Comparison of ENCODE assay signal across 29 cellular contexts in the genomic region with DNA sequence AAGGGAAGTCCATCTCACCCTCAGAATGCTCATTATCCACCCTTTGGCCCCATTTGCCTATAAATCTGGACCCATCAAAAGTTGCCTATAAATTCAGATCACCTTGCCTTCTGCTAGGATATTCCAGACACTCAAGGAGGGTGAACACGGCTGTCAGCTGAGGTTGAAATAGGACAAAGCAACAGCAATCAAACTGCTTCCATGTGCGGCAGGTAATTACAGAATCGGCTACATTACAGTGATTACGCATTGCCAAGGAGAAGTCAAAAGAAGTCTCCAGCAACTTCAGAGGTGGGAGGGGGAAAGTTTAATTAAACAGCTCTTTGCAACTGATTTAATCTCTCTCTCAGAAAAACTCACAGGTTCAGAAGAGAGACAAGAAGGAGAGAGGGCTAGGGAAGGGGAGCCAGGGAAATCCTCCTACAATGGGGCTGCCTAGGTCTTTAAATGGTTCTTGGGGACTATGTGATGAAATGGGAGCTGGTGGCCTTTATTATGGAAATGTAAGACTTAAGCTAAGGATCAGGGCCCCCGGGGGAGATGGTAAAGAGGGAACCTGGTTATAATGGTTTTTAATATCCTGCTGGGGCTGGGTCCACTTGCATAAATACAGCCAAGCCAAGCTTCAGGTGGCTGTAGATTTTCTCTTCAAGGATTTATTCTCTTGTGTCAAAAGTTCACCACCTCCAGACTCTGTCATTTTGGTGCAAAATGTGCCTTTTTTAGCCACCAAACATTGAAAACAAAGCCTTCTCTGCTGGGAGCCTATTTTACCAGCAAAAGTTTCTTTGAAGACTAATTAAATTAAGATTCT.
A peak's percentile ranks its signal among the peaks of the same experiment; 100 is the strongest.
DNase-seq lines count a peak whose midpoint lies in the region; ATAC-seq, FAIRE-seq and TF ChIP-seq lines count a peak whose summit lies in the region.
"Had no signal": no experiment of that assay in that cellular context is flagged by ENCODE, and none has a peak within 500 bp of the region (broad histone marks: within the 10 kb centered on the region; RNA-seq: fewer than 3 reads in every experiment).

No MANE protein-coding gene starts in this region.

- no peak for ATAC-seq in GM21723 (IDR thresholded peaks at IDR 0.05; ENCODE audit: unreplicated experiment)
- no peak for ATAC-seq in natural killer cell treated with Interleukin-12 subunit alpha and Interleukin-12 subunit beta and Interleukin-15 and Interleukin-18, amount 100 ng/mL, for 72 hours
- ATAC-seq: activated naive CD4-positive, alpha-beta T cell treated with anti-CD3 and anti-CD28 coated beads, Interleukin-2, amount 50 U/mL, for 72 hours; activated T-helper 17 cell treated with anti-CD3 and anti-CD28 coated beads, Interleukin-2, amount 50 U/mL, for 72 hours; mucosa of descending colon; Panc1 had no signal

- no peaks in the 10 kb centered on the region for H3K36me3 Mint-ChIP-seq in natural killer cell treated with Interleukin-12 subunit alpha and Interleukin-12 subunit beta and Interleukin-15 and Interleukin-18, amount 100 ng/mL, for 72 hours
- H3K36me3 Mint-ChIP-seq: activated CD4-positive, alpha-beta memory T cell treated with anti-CD3 and anti-CD28 coated beads for 36 hours; activated naive CD4-positive, alpha-beta T cell treated with anti-CD3 and anti-CD28 coated beads, Interleukin-2, amount 50 U/mL, for 72 hours had no signal

- peak overlapping the region; percentile 19 for H3K4ac ChIP-seq in H1 (replicated peaks; ENCODE audit: insufficient read length, low read depth, low read length)
- no peak overlapping the region for H3K4ac ChIP-seq in mesendoderm (ENCODE audit: low read depth, low read length)

- H3K4me1 Mint-ChIP-seq in natural killer cell treated with Interleukin-12 subunit alpha and Interleukin-12 subunit beta and Interleukin-15 and Interleukin-18, amount 100 ng/mL, for 72 hours (ENCODE audit: low read depth in 2 of 2), result no peaks in the 10 kb centered on the region
- H3K4me1 Mint-ChIP-seq: activated B cell treated with CpG ODN at 0.5 μM for 24 hours; activated T-helper 17 cell treated with anti-CD3 and anti-CD28 coated beads, Interleukin-2, amount 50 U/mL, for 72 hours; central memory CD8-positive, alpha-beta T cell had no signal

- no peaks in the 10 kb centered on the region for H3K9me3 Mint-ChIP-seq in natural killer cell treated with Interleukin-12 subunit alpha and Interleukin-12 subunit beta and Interleukin-15 and Interleukin-18, amount 100 ng/mL, for 72 hours
- H3K9me3 Mint-ChIP-seq: activated B cell treated with CpG ODN at 0.5 μM for 24 hours; activated CD4-positive, alpha-beta memory T cell treated with anti-CD3 and anti-CD28 coated beads for 36 hours; activated naive CD4-positive, alpha-beta T cell treated with anti-CD3 and anti-CD28 coated beads, Interleukin-2, amount 50 U/mL, for 72 hours; activated T-helper 17 cell treated with anti-CD3 and anti-CD28 coated beads, Interleukin-2, amount 50 U/mL, for 72 hours; central memory CD8-positive, alpha-beta T cell; stimulated activated naive CD8-positive, alpha-beta T cell treated with anti-CD3 and anti-CD28 coated beads, Interleukin-15, Interleukin-2, amounts not matched to agents 100 ng/mL and 50 ng/mL, for 24 hours had no signal

- H2AK5ac ChIP-seq in H1 (ENCODE audit: low read depth, low read length), result no peak overlapping the region
- H2AK5ac ChIP-seq in mesendoderm (ENCODE audit: low read length), result no peak overlapping the region

- DNase-seq in ELF-1 (ENCODE audit: low read depth, low spot score), result peak; percentile 69
- peak; percentile 54 to 71 for DNase-seq in H1 (ENCODE audit: low read depth in 1 of 2, low spot score in 2 of 2)
- peak; percentile 64 for DNase-seq in mesendoderm
- no peak for DNase-seq in DMS 273 treated with DMSO at 0.1 percent for 48 hours (lab: John Stamatoyannopoulos, UW)
- DNase-seq in natural killer cell treated with Interleukin-12 subunit alpha and Interleukin-12 subunit beta and Interleukin-15 and Interleukin-18, amount 100 ng/mL, for 72 hours (ENCODE audit: low spot score), result no peak
- DNase-seq in MV-4-11 (lab: John Stamatoyannopoulos, UW), result no peak
- DNase-seq: activated B cell treated with CpG ODN at 0.5 μM for 24 hours; activated CD4-positive, alpha-beta memory T cell treated with anti-CD3 and anti-CD28 coated beads for 36 hours; activated CD8-positive, alpha-beta memory T cell treated with anti-CD3 and anti-CD28 coated beads, Interleukin-2, amount 50 U/mL, for 48 hours; C1 segment of cervical spinal cord; Caco-2; DND-41; mucosa of descending colon; NCI-H1694 treated with DMSO at 0.1 percent for 48 hours; NCI-H446; SIG-M5; stimulated activated CD4-positive, alpha-beta T cell treated with anti-CD3 and anti-CD28 coated beads, Interleukin-15, amount 100 ng/mL, for 24 hours; SW 1271 had no signal

- H3K27me3 Mint-ChIP-seq in natural killer cell treated with Interleukin-12 subunit alpha and Interleukin-12 subunit beta and Interleukin-15 and Interleukin-18, amount 100 ng/mL, for 72 hours, result peaks cover 4 to 16% of the 10 kb centered on the region in 2 donors
- H3K27me3 Mint-ChIP-seq: central memory CD8-positive, alpha-beta T cell had no signal

- peaks cover 2 to 6% of the 10 kb centered on the region in 2 experiments for H4K20me1 ChIP-seq in H1 (replicated peaks in 1 of 2; ENCODE audit: control insufficient read depth in 1 of 2, insufficient read depth in 2 of 2, low read length in 2 of 2)

- TF ChIP-seq RAD21 in H1 (IDR thresholded peaks at IDR 0.05 in 1 of 2, conservative IDR thresholded peaks at IDR 0.05 in 1 of 2; ENCODE audit: low read depth in 2 of 2, low read length in 2 of 2), result 0 out of 4 replicates have a peak, but pooled peaks of 1 of the 2 experiments have one; percentile 0

- no peak overlapping the region for H2BK5ac ChIP-seq in H1 (ENCODE audit: low read depth, low read length)
- H2BK5ac ChIP-seq in mesendoderm (ENCODE audit: low read length), result no peak overlapping the region

- no peak overlapping the region for H2BK120ac ChIP-seq in H1 (replicated peaks; ENCODE audit: low read depth, low read length)
- no peak overlapping the region for H2BK120ac ChIP-seq in mesendoderm (ENCODE audit: low read depth, low read length)

- no peak overlapping the region for H3K14ac ChIP-seq in H1 (ENCODE audit: insufficient read length)

- no peak overlapping the region for H4K5ac ChIP-seq in H1 (ENCODE audit: insufficient read length, low read depth, low read length)
- H4K5ac ChIP-seq in mesendoderm (ENCODE audit: low read length), result no peak overlapping the region

- H3K9ac ChIP-seq in HUES6 (ENCODE audit: low read length) (no peak overlapping the region), H1 (replicated peaks in 1 of 4; ENCODE audit: extremely low read depth in 1 of 4, low read depth in 3 of 4, low read length in 3 of 4) (no peak overlapping the region; a peak in 2 of 7 replicates), mesendoderm (ENCODE audit: low read length) (no peak overlapping the region)

- H3K9me3 ChIP-seq in HUES6 (ENCODE audit: control insufficient read depth, insufficient read depth, low read depth, low read length) (peaks cover 2% of the 10 kb centered on the region; the same call in 1 of the 2 replicates), H1 (ENCODE audit: insufficient read depth in 2 of 2, low read depth in 1 of 2, low read length in 1 of 2) (no peaks in the 10 kb centered on the region; a peak in 2 of 4 replicates)
- H3K9me3 ChIP-seq: Caco-2, mucosa of descending colon, neutrophil, prostate gland had no signal

- FAIRE-seq in H1 (lab: Jason Lieb, UNC), result peak; percentile 55
- FAIRE-seq: astrocyte, islet of Langerhans had no signal

- H3K27me3 ChIP-seq in HUES6 (ENCODE audit: control insufficient read depth, insufficient read depth, low read length) (peaks cover 55% of the 10 kb centered on the region), H1 (replicated peaks in 1 of 4; ENCODE audit: control insufficient read depth in 3 of 4, extremely low read depth in 1 of 4, insufficient read depth in 3 of 4, low read length in 3 of 4) (peaks cover 27 to 61% (median 56%) of the 10 kb centered on the region in 4 experiments), mesendoderm (ENCODE audit: insufficient read depth, low read length, poor library complexity) (peaks cover 4% of the 10 kb centered on the region)

- TF ChIP-seq POLR2A in H1 (IDR thresholded peaks at IDR 0.05; ENCODE audit: control extremely low read depth in 1 of 2, low read depth in 2 of 2, low read length in 2 of 2), result no peak

- H3K36me3 ChIP-seq in HUES6 (ENCODE audit: control insufficient read depth, insufficient read depth, low read length) (no peaks in the 10 kb centered on the region), H1 (ENCODE audit: control insufficient read depth in 2 of 4, insufficient read depth in 4 of 4, low read length in 3 of 4) (no peaks in the 10 kb centered on the region), mesendoderm (ENCODE audit: control insufficient read depth, insufficient read depth, low read length) (no peaks in the 10 kb centered on the region)
- H3K36me3 ChIP-seq: neutrophil, prostate gland had no signal

- peak overlapping the region; percentile 21; the same call in 1 of the 2 replicates for H2BK20ac ChIP-seq in H1 (ENCODE audit: low read length)

- H3K4me1 ChIP-seq in HUES6 (ENCODE audit: control insufficient read depth, insufficient read depth, low read length) (peaks cover 38% of the 10 kb centered on the region), H1 (replicated peaks in 1 of 4; ENCODE audit: control insufficient read depth in 3 of 4, insufficient read depth in 4 of 4, low read length in 3 of 4) (peaks cover 8 to 22% (median 18%) of the 10 kb centered on the region in 4 experiments; a peak in 6 of 7 replicates), mesendoderm (ENCODE audit: control insufficient read depth, low read depth, low read length) (peaks cover 7% of the 10 kb centered on the region)
- H3K4me1 ChIP-seq: Caco-2, prostate gland had no signal

- no peaks in the 10 kb centered on the region for H3K79me2 ChIP-seq in H1 (ENCODE audit: control insufficient read depth in 1 of 2, insufficient read depth in 2 of 2, low read length in 2 of 2)
- no peaks in the 10 kb centered on the region for H3K79me2 ChIP-seq in mesendoderm (ENCODE audit: control insufficient read depth, insufficient read depth, low read length)

- no peak overlapping the region for H3K4me3 Mint-ChIP-seq in natural killer cell treated with Interleukin-12 subunit alpha and Interleukin-12 subunit beta and Interleukin-15 and Interleukin-18, amount 100 ng/mL, for 72 hours
- H3K4me3 Mint-ChIP-seq: activated B cell treated with CpG ODN at 0.5 μM for 24 hours; activated CD4-positive, alpha-beta memory T cell treated with anti-CD3 and anti-CD28 coated beads for 36 hours; activated T-helper 17 cell treated with anti-CD3 and anti-CD28 coated beads, Interleukin-2, amount 50 U/mL, for 72 hours; central memory CD8-positive, alpha-beta T cell; stimulated activated naive CD8-positive, alpha-beta T cell treated with anti-CD3 and anti-CD28 coated beads, Interleukin-15, Interleukin-2, amounts not matched to agents 100 ng/mL and 50 ng/mL, for 24 hours had no signal

- no peak for TF ChIP-seq CTCF in H1 (IDR thresholded peaks at IDR 0.05; ENCODE audit: control extremely low read depth in 1 of 3, insufficient read depth in 1 of 3, low read depth in 1 of 3, low read length in 3 of 3)

- H3K18ac ChIP-seq in H1 (ENCODE audit: extremely low read depth, low read length), result no peak overlapping the region; the same call in 1 of the 2 replicates
- no peak overlapping the region for H3K18ac ChIP-seq in mesendoderm (ENCODE audit: low read length)

- H3K27ac ChIP-seq in HUES6 (ENCODE audit: low read depth, low read length), result no peak overlapping the region
- no peak overlapping the region for H3K27ac ChIP-seq in H1 (ENCODE audit: low read depth, low read length)
- no peak overlapping the region for H3K27ac ChIP-seq in mesendoderm (ENCODE audit: low read depth, low read length)
- H3K27ac ChIP-seq: neutrophil, prostate gland had no signal

- H2BK15ac ChIP-seq in H1 (ENCODE audit: low read length) (no peak overlapping the region), mesendoderm (replicated peaks; ENCODE audit: low read depth) (no peak overlapping the region)

- H3K79me1 ChIP-seq in H1 (ENCODE audit: low read depth, low read length) (no peaks in the 10 kb centered on the region), mesendoderm (ENCODE audit: low read length) (no peaks in the 10 kb centered on the region)

- peak overlapping the region; percentile 15 for H4K91ac ChIP-seq in H1 (replicated peaks; ENCODE audit: insufficient read length, low read length)

- no peak overlapping the region for H3K27ac Mint-ChIP-seq in natural killer cell treated with Interleukin-12 subunit alpha and Interleukin-12 subunit beta and Interleukin-15 and Interleukin-18, amount 100 ng/mL, for 72 hours
- H3K27ac Mint-ChIP-seq: activated B cell treated with CpG ODN at 0.5 μM for 24 hours; activated CD4-positive, alpha-beta memory T cell treated with anti-CD3 and anti-CD28 coated beads for 36 hours; activated naive CD4-positive, alpha-beta T cell treated with anti-CD3 and anti-CD28 coated beads, Interleukin-2, amount 50 U/mL, for 72 hours; activated T-helper 17 cell treated with anti-CD3 and anti-CD28 coated beads, Interleukin-2, amount 50 U/mL, for 72 hours; stimulated activated naive CD8-positive, alpha-beta T cell treated with anti-CD3 and anti-CD28 coated beads, Interleukin-15, Interleukin-2, amounts not matched to agents 100 ng/mL and 50 ng/mL, for 24 hours had no signal

- H3K56ac ChIP-seq in H1 (replicated peaks; ENCODE audit: insufficient read length, low read depth, low read length) (no peak overlapping the region), mesendoderm (ENCODE audit: low read length) (no peak overlapping the region)

- no peak overlapping the region for H4K8ac ChIP-seq in H1 (ENCODE audit: extremely low read depth, insufficient read depth, low read length)
- H4K8ac ChIP-seq in mesendoderm (ENCODE audit: low read depth, low read length), result no peak overlapping the region

- H3K23me2 ChIP-seq in H1 (ENCODE audit: low read depth, low read length), result no peaks in the 10 kb centered on the region

- POLR2A ChIA-PET in H1 (lab: Charles Lee; ENCODE audit: partially characterized antibody), result interaction anchor here (1.1 to 2.3 kb wide), 4 partner anchors 12 to 63 kb away, joined by 3 to 15 read pairs (median 4); no protein-coding TSS in a partner anchor

- no peak overlapping the region for H2BK12ac ChIP-seq in H1 (ENCODE audit: low read depth, low read length)

- H3K23ac ChIP-seq in H1 (ENCODE audit: insufficient read length), result no peak overlapping the region
- H3K23ac ChIP-seq in mesendoderm (ENCODE audit: low read length), result no peak overlapping the region

- peak in 1 of 2 experiments; percentile 93; a peak in 2 of 3 replicates for TF ChIP-seq EP300 in H1 (IDR thresholded peaks at IDR 0.05; ENCODE audit: borderline replicate concordance in 1 of 2, low read depth in 2 of 2, low read length in 2 of 2)

- 28% methylated on average over 5 of the region's 5 CpGs; no CpG with 5 or more reads in 1 of the 2 experiments for WGBS in H1 (ENCODE audit: extremely low coverage in 1 of 2, insufficient coverage in 1 of 2, insufficient read length in 1 of 2, insufficient replicate concordance in 2 of 2, low coverage in 1 of 2, low lambda C conversion rate in 2 of 2, missing lambda C conversion rate in 1 of 2), 2 experiments
- WGBS in mesendoderm (ENCODE audit: extremely low coverage, insufficient coverage, low lambda C conversion rate), result no CpG with 5 or more reads among the region's 5 CpGs

- H2AFZ ChIP-seq in H1 (ENCODE audit: low read length), result no peak overlapping the region

- CTCF ChIA-PET in H1 (lab: Charles Lee; ENCODE audit: partially characterized antibody), result interaction anchor here (0.8 to 3.1 kb wide), 15 partner anchors 9 to 283 kb away, joined by 3 to 10 read pairs (median 4); no protein-coding TSS in a partner anchor

- H3K4me2 ChIP-seq in H1 (ENCODE audit: insufficient read depth in 1 of 2, low read depth in 2 of 2, low read length in 2 of 2) (peak overlapping the region; percentile 53 to 56), mesendoderm (ENCODE audit: low read length) (no peak overlapping the region)

- peak overlapping the region; percentile 2; the same call in 1 of the 2 replicates for H3K4me3 ChIP-seq in HUES6 (ENCODE audit: low read depth, low read length)
- peak overlapping the region in 3 of 4 experiments; percentile 4 to 41 (median 12); a peak in 4 of 8 replicates for H3K4me3 ChIP-seq in H1 (ENCODE audit: extremely low read depth in 1 of 4, insufficient read depth in 2 of 4, low read depth in 3 of 4, low read length in 4 of 4)
- H3K4me3 ChIP-seq in mesendoderm (ENCODE audit: low read length), result no peak overlapping the region
- H3K4me3 ChIP-seq: mucosa of descending colon, prostate gland had no signal

Comparison
In these comparisons a context has a peak if more than half of its experiments do, and no peak if none do; other contexts are left out.
1. DNase-seq: peak in ELF-1 (single experiment), H1 (2 of 2) and mesendoderm (single experiment); none in DMS 273 treated with DMSO at 0.1 percent for 48 hours (single experiment), natural killer cell treated with Interleukin-12 subunit alpha and Interleukin-12 subunit beta and Interleukin-15 and Interleukin-18, amount 100 ng/mL, for 72 hours (single experiment) and MV-4-11 (single experiment).